10 cellular contexts compared by ENCODE assay signal in the genomic region with DNA sequence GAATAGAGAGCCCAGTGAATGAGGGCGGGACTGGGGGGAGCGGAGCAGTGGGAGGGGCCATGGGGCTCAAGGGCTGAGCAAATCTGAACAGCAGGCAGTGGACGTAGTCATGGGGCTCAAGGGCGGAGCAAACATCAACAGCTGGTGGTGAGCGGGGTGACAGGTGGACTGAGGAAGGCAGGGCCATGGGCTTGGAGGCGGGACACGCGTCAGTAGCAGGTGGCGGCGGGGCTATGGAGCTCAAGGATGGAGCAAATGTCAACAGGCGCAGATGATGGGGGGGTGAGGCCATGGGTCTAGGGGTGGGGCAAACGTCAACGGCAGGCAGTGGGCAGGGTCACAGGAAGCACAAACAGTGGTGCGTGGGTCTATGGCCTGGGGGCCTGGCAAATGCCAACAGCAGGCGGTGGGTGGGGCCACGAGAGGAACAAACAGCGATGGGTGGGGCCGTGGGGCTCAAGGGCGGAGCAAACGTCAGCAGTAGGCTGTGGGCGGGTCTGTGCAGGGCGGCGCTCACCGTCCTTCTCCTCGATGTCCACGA. TPM values are rescaled to one million over a fixed set of nuclear protein-coding genes. Genes with fewer than 3 reads are reported as not detected.
DNase-seq lines count a peak whose midpoint lies in the region; ATAC-seq and TF ChIP-seq lines count a peak whose summit lies in the region.
"Not testable (repeated sequence)": the region's sequence is repeated elsewhere in the genome, so short reads cannot be mapped to it uniquely, and the experiment has no call there.
"Had no signal": no experiment of that assay in that cellular context is flagged by ENCODE, and none has a peak within 500 bp of the region (broad histone marks: within the 10 kb centered on the region; RNA-seq: fewer than 3 reads in every experiment).

No MANE protein-coding gene starts in this region.

- H3K27me3 Mint-ChIP-seq in natural killer cell (ENCODE audit: low read depth in 2 of 2): not testable (repeated sequence)

- intact Hi-C loops in Panc1 (cut with micrococcal nuclease; ENCODE audit: unreplicated experiment); natural killer cell (cut with micrococcal nuclease): not testable (repeated sequence)

- CTCF ChIA-PET in Panc1 (lab: Charles Lee): not testable (repeated sequence)

- not testable (repeated sequence) for H3K27ac Mint-ChIP-seq in natural killer cell

- H3K4me1 ChIP-seq in Panc1 (ENCODE audit: control insufficient read depth, insufficient read depth, low read length); foreskin keratinocyte; suprapubic skin: not testable (repeated sequence)

- not testable (repeated sequence) for H3K9me3 Mint-ChIP-seq in natural killer cell

- POLR2A ChIA-PET in Panc1 (lab: Charles Lee): not testable (repeated sequence)

- in situ Hi-C loops in Panc1 (cut with HindIII; ENCODE audit: low pct_unique_long_range_greater_than_20kb, low sequenced_read_pairs): not testable (repeated sequence)

- H3K4me3 ChIP-seq in Panc1 (ENCODE audit: low read depth in 2 of 2, low read length in 2 of 2); suprapubic skin: not testable (repeated sequence)

- not testable (repeated sequence) for BruUV-seq in Panc1 (replicated peaks; lab: Mats Ljungman, UMichigan)

- not testable (repeated sequence) for TF ChIP-seq CTCF in Panc1 (IDR thresholded peaks at IDR 0.05); foreskin keratinocyte (conservative IDR thresholded peaks at IDR 0.05); natural killer cell (IDR thresholded peaks at IDR 0.05); suprapubic skin (IDR thresholded peaks at IDR 0.05)

- H3K4me3 Mint-ChIP-seq in natural killer cell: not testable (repeated sequence)

- ATAC-seq in GM18519 (IDR thresholded peaks at IDR 0.05; ENCODE audit: low FRiP score, unreplicated experiment) (peak; percentile 31), GM21526 (IDR thresholded peaks at IDR 0.05; ENCODE audit: low FRiP score, unreplicated experiment) (peak; percentile 43), HG03025 (IDR thresholded peaks at IDR 0.05; ENCODE audit: low FRiP score, unreplicated experiment) (peak; percentile 43), Panc1 (peak; percentile 65), foreskin keratinocyte (peak; percentile 58), natural killer cell (peak; percentile 70 to 84 (median 70))

- not testable (repeated sequence) for H3K27me3 ChIP-seq in Panc1 (ENCODE audit: control insufficient read depth, insufficient read depth, low read length); foreskin keratinocyte; suprapubic skin

- not testable (repeated sequence) for H3K9me3 ChIP-seq in Panc1 (ENCODE audit: control insufficient read depth, insufficient read depth, low read depth, low read length); suprapubic skin

- DNase-seq in Panc1 (ENCODE audit: low read depth, low spot score); foreskin keratinocyte; natural killer cell: not testable (repeated sequence)
- DNase-seq in activated T-cell treated with anti-CD3 and anti-CD28 coated beads for 48 hours (ENCODE audit: low read depth): peak; percentile 20
- peak; percentile 71 to 79 for DNase-seq in suprapubic skin (ENCODE audit: low spot score in 2 of 2)

- H3K36me3 ChIP-seq in Panc1 (ENCODE audit: control insufficient read depth, insufficient read depth, low read length); suprapubic skin: not testable (repeated sequence)

- H3K4me1 Mint-ChIP-seq in natural killer cell: not testable (repeated sequence)

- not testable (repeated sequence) for TF ChIP-seq EP300 in suprapubic skin (IDR thresholded peaks at IDR 0.05)

- H3K27ac ChIP-seq in Panc1 (ENCODE audit: low read length); foreskin keratinocyte; suprapubic skin: not testable (repeated sequence)

- WGBS in suprapubic skin: 50% methylated on average over 9 of the region's 26 CpGs

- not testable (repeated sequence) for TF ChIP-seq POLR2A in suprapubic skin (IDR thresholded peaks at IDR 0.05)

- not testable (repeated sequence) for H3K36me3 Mint-ChIP-seq in natural killer cell

RNA-seq across cellular contexts. Expression of a gene that starts 20.2 kb away (rescaled TPM):
- 28.1 TPM for total RNA-seq in Panc1 (2021; ENCODE audit: unreplicated experiment)
- 28.3 TPM for polyA plus RNA-seq in Panc1 (2012; ENCODE audit: insufficient read length)
- 22.0 and 30.0 TPM in 2 replicates for total RNA-seq in foreskin keratinocyte
- 65.2 and 69.6 TPM in 2 replicates for polyA plus RNA-seq in foreskin keratinocyte
- 100 to 1,000 TPM; 120 to 150 (median 131) TPM for total RNA-seq in natural killer cell
- total RNA-seq in suprapubic skin: 10 to 100 TPM; 11.3 to 28.5 (median 27.3) TPM

RNA-seq across cellular contexts. Expression of a gene that starts 24.0 kb away (rescaled TPM):
- 7.1 TPM for total RNA-seq in Panc1 (2021; ENCODE audit: unreplicated experiment)
- 14.6 TPM for polyA plus RNA-seq in Panc1 (2012; ENCODE audit: insufficient read length)
- 0.56 and 1.3 TPM in 2 replicates for total RNA-seq in foreskin keratinocyte
- polyA plus RNA-seq in foreskin keratinocyte: 0.92 and 0.99 TPM in 2 replicates
- 10 to 100 TPM; 27.0 to 35.6 (median 28.5) TPM for total RNA-seq in natural killer cell
- total RNA-seq in suprapubic skin: 10 to 100 TPM; 16.4 to 33.9 (median 23.6) TPM

RNA-seq across cellular contexts. Expression of a gene that starts 41.5 kb away (rescaled TPM):
- total RNA-seq in Panc1 (2021; ENCODE audit: unreplicated experiment): not detected
- 1.6 TPM for polyA plus RNA-seq in Panc1 (2012; ENCODE audit: insufficient read length)
- not detected in 2 replicates for total RNA-seq in foreskin keratinocyte
- polyA plus RNA-seq in foreskin keratinocyte: not detected in 2 replicates
- under 1 TPM in 2 of 3 donors, not detected in 1; 0.25 to 0.61 TPM for total RNA-seq in natural killer cell
- total RNA-seq in suprapubic skin: under 1 TPM in 1 of 4 donors, not detected in 3; 0.64 TPM
- total RNA-seq: osteoblast, SJSA1 had no signal

RNA-seq across cellular contexts. Expression of a gene that starts 49.1 kb away (rescaled TPM):
- total RNA-seq in Panc1 (2021; ENCODE audit: unreplicated experiment) (14.4 TPM), foreskin keratinocyte (1.3 and 3.1 TPM in 2 replicates), natural killer cell (100 to 1,000 TPM in 1 of 3 donors, 10 to 100 TPM in 2; 56.5 to 100 (median 68.5) TPM), suprapubic skin (10 to 100 TPM in 2 of 4 donors, 1 to 10 TPM in 2; 7.8 to 24.4 (median 11.5) TPM)
- 11.1 TPM for polyA plus RNA-seq in Panc1 (2012; ENCODE audit: insufficient read length)
- 1.5 and 5.2 TPM in 2 replicates for polyA plus RNA-seq in foreskin keratinocyte

RNA-seq across cellular contexts. Expression of a gene that starts 50.0 kb away (rescaled TPM):
- total RNA-seq in Panc1 (2021; ENCODE audit: unreplicated experiment) (23.1 TPM), foreskin keratinocyte (10.6 and 21.7 TPM in 2 replicates), natural killer cell (10 to 100 TPM; 73.3 to 83.5 (median 78.0) TPM), suprapubic skin (10 to 100 TPM; 24.2 to 57.0 (median 48.1) TPM)
- 7.6 TPM for polyA plus RNA-seq in Panc1 (2012; ENCODE audit: insufficient read length)
- 14.5 and 26.5 TPM in 2 replicates for polyA plus RNA-seq in foreskin keratinocyte
